ENCODE assay signal across 16 cellular contexts in genomic region chr2:240450532-240451107, GRCh38. TPM values are rescaled to one million over a fixed set of nuclear protein-coding genes. Genes with fewer than 3 reads are reported as not detected.
DNase-seq lines count a peak whose midpoint lies in the region; ATAC-seq and TF ChIP-seq lines count a peak whose summit lies in the region.
"Had no signal": no experiment of that assay in that cellular context is flagged by ENCODE, and none has a peak within 500 bp of the region (broad histone marks: within the 10 kb centered on the region; RNA-seq: fewer than 3 reads in every experiment).

No MANE protein-coding gene starts in this region.

- TF ChIP-seq EP300 in sigmoid colon (IDR thresholded peaks at IDR 0.05): no peak

- DNase-seq in Right ventricle myocardium superior: peak; percentile 39
- DNase-seq in cardiac septum (ENCODE audit: low spot score): no peak
- DNase-seq in esophagus squamous epithelium (lab: John Stamatoyannopoulos, UW): no peak
- no peak for DNase-seq in vagina (ENCODE audit: extremely low spot score in 2 of 2)
- DNase-seq in sigmoid colon: no peak
- DNase-seq in NCI-H446 treated with DMSO at 0.1 percent for 48 hours (lab: John Stamatoyannopoulos, UW): no peak
- DNase-seq in stimulated activated CD8-positive, alpha-beta memory T cell treated with anti-CD3 and anti-CD28 coated beads, Interleukin-4, amount 100 ng/mL, for 48 hours: no peak
- DNase-seq: activated CD4-positive, alpha-beta T cell treated with anti-CD3 and anti-CD28 coated beads for 4 hours; activated naive CD4-positive, alpha-beta T cell treated with anti-CD3 and anti-CD28 coated beads for 36 hours; DND-41; HFFc6; kidney glomerular epithelial cell; stimulated activated naive CD4-positive, alpha-beta T cell treated with Interleukin-2 at 50 U/mL for 16 hours had no signal

- 10 to 31% methylated on average over 3 to 4 of the region's 16 CpGs for WGBS in esophagus squamous epithelium, 2 donors
- WGBS in sigmoid colon, 2 donors: 65 to 71% methylated on average over 16 of the region's 16 CpGs

- H3K27me3 Mint-ChIP-seq in nephron (ENCODE audit: low read depth): peaks cover 20% of the 10 kb centered on the region

- H3K27me3 ChIP-seq in esophagus squamous epithelium (peaks cover 0 to 56% (median 0%) of the 10 kb centered on the region in 4 donors), vagina (no peaks in the 10 kb centered on the region), sigmoid colon (no peaks in the 10 kb centered on the region)

- intact Hi-C loops in Right ventricle myocardium superior (cut with DNase I): no loop called here
- intact Hi-C loops in cardiac septum (cut with DNase I): no loop called here
- intact Hi-C loops in esophagus squamous epithelium (cut with DNase I): no loop called here
- intact Hi-C loops in vagina (cut with DNase I): loop anchor here (5.0 kb wide), 1 partner anchor 117 kb away; the partner anchor contains the start of gene RNPEPL1
- intact Hi-C loops in sigmoid colon (cut with DNase I): no loop called here

- peaks cover 27% of the 10 kb centered on the region for H3K4me1 Mint-ChIP-seq in nephron

- TF ChIP-seq CTCF in esophagus squamous epithelium (IDR thresholded peaks at IDR 0.05): no peak
- TF ChIP-seq CTCF in nephron (IDR thresholded peaks at IDR 0.05; ENCODE audit: unreplicated experiment in 3 of 3): no peak
- no peak for TF ChIP-seq CTCF in vagina (IDR thresholded peaks at IDR 0.05)
- no peak for TF ChIP-seq CTCF in sigmoid colon (IDR thresholded peaks at IDR 0.05)

- H3K27ac ChIP-seq in esophagus squamous epithelium: peak overlapping the region; percentile 79 to 91 (median 87)
- H3K27ac ChIP-seq in vagina: peak overlapping the region; percentile 81
- no peak overlapping the region for H3K27ac ChIP-seq in sigmoid colon
- H3K27ac ChIP-seq: PC-9 had no signal

- H3K36me3 Mint-ChIP-seq in nephron (ENCODE audit: low read depth): peaks cover 4% of the 10 kb centered on the region
- H3K36me3 Mint-ChIP-seq: CD4-positive, alpha-beta memory T cell had no signal

- TF ChIP-seq POLR2A in esophagus squamous epithelium (IDR thresholded peaks at IDR 0.05) (no peak), vagina (IDR thresholded peaks at IDR 0.05) (no peak), sigmoid colon (IDR thresholded peaks at IDR 0.05) (no peak)

- H3K27ac Mint-ChIP-seq in nephron: peak overlapping the region in 1 of 3 experiments; percentile 28
- H3K27ac Mint-ChIP-seq: activated naive CD4-positive, alpha-beta T cell treated with anti-CD3 and anti-CD28 coated beads for 36 hours; CD4-positive, alpha-beta memory T cell had no signal

- H3K36me3 ChIP-seq in esophagus squamous epithelium: peaks cover 0 to 8% (median 0%) of the 10 kb centered on the region in 3 donors
- no peaks in the 10 kb centered on the region for H3K36me3 ChIP-seq in vagina
- H3K36me3 ChIP-seq in sigmoid colon: peaks cover 0 to 9% (median 0%) of the 10 kb centered on the region in 4 donors

- H3K4me3 ChIP-seq in esophagus squamous epithelium: peak overlapping the region in 1 of 4 donors; percentile 84
- no peak overlapping the region for H3K4me3 ChIP-seq in vagina
- no peak overlapping the region for H3K4me3 ChIP-seq in sigmoid colon
- H3K4me3 ChIP-seq: PC-9 had no signal

- peaks cover 62 to 91% (median 67%) of the 10 kb centered on the region in 3 donors for H3K4me1 ChIP-seq in esophagus squamous epithelium
- H3K4me1 ChIP-seq in vagina: peaks cover 85% of the 10 kb centered on the region
- H3K4me1 ChIP-seq in sigmoid colon: peaks cover 0 to 42% (median 27%) of the 10 kb centered on the region in 4 donors

- H3K9me3 ChIP-seq in esophagus squamous epithelium (no peaks in the 10 kb centered on the region), vagina (no peaks in the 10 kb centered on the region), sigmoid colon (no peaks in the 10 kb centered on the region)

- peak overlapping the region; percentile 65 to 67 (median 66) for H3K4me3 Mint-ChIP-seq in nephron
- H3K4me3 Mint-ChIP-seq: activated naive CD4-positive, alpha-beta T cell treated with anti-CD3 and anti-CD28 coated beads for 36 hours; HFFc6 had no signal

- no peaks in the 10 kb centered on the region for H3K9me3 Mint-ChIP-seq in nephron
- H3K9me3 Mint-ChIP-seq: activated naive CD4-positive, alpha-beta T cell treated with anti-CD3 and anti-CD28 coated beads for 36 hours; HFFc6 had no signal

- no peak for ATAC-seq in Right ventricle myocardium superior (ENCODE audit: poor library complexity)

RNA-seq across cellular contexts. Expression of gene GPC1, which starts 15.2 kb away (rescaled TPM):
- total RNA-seq in Right ventricle myocardium superior: 154 TPM
- total RNA-seq in cardiac septum: 291 TPM
- total RNA-seq in esophagus squamous epithelium: 100 to 1,000 TPM in 1 of 4 donors, 10 to 100 TPM in 3; 59.3 to 129 (median 78.6) TPM
- total RNA-seq in vagina: 73.2 TPM
- total RNA-seq in sigmoid colon: 10 to 100 TPM in 3 of 4 donors, 1 to 10 TPM in 1; 7.2 to 30.7 (median 23.7) TPM
- 10 to 100 TPM in 1 of 3 donors, 1 to 10 TPM in 2; 3.0 to 15.8 (median 7.2) TPM for polyA plus RNA-seq in sigmoid colon

Comparison
In these comparisons a context has a peak if more than half of its experiments do, and no peak if none do; other contexts are left out.
1. H3K27ac ChIP-seq: peak in esophagus squamous epithelium (4 of 4) and vagina (single experiment); none in sigmoid colon (0 of 4).